22 cellular contexts compared by ENCODE assay signal in genomic region chrX:133980832-133981588, GRCh38. TPM values are rescaled to one million over a fixed set of nuclear protein-coding genes. Genes with fewer than 3 reads are reported as not detected.
"Had no signal": no experiment of that assay in that cellular context is flagged by ENCODE, and none has a peak within 500 bp of the region (broad histone marks: within the 10 kb centered on the region; RNA-seq: fewer than 3 reads in every experiment).

No MANE protein-coding gene starts in this region.

- H3K4me3 Mint-ChIP-seq: activated CD4-positive, alpha-beta memory T cell treated with anti-CD3 and anti-CD28 coated beads, Interleukin-2, amount 10 ng/mL, durations not matched to agents 7 days and 5 days; activated CD4-positive, alpha-beta T cell treated with anti-CD3 and anti-CD28 coated beads, Interleukin-2, amount 10 ng/mL, durations not matched to agents 24 days and 14 days; activated naive CD4-positive, alpha-beta T cell treated with anti-CD3 and anti-CD28 coated beads for 36 hours; activated naive CD8-positive, alpha-beta T cell treated with anti-CD3 and anti-CD28 coated beads, Interleukin-2, amount 10 ng/mL, durations not matched to agents 7 days and 5 days; activated T-cell treated with anti-CD3 and anti-CD28 coated beads, Interleukin-2, amount 50 U/mL, for 72 hours; natural killer cell had no signal

- H3K36me3 Mint-ChIP-seq: activated naive CD8-positive, alpha-beta T cell treated with anti-CD3 and anti-CD28 coated beads, Interleukin-2, amount 10 ng/mL, durations not matched to agents 7 days and 5 days; natural killer cell had no signal

- DNase-seq: activated CD4-positive, alpha-beta memory T cell treated with anti-CD3 and anti-CD28 coated beads, Interleukin-2, amount 10 ng/mL, durations not matched to agents 7 days and 5 days; activated CD4-positive, alpha-beta T cell treated with anti-CD3 and anti-CD28 coated beads, Interleukin-2, amount 10 ng/mL, durations not matched to agents 24 days and 14 days; activated effector memory CD4-positive, alpha-beta T cell treated with Interleukin-2 at 50 U/mL for 16 hours; activated naive CD4-positive, alpha-beta T cell treated with anti-CD3 and anti-CD28 coated beads for 36 hours; activated naive CD8-positive, alpha-beta T cell treated with anti-CD3 and anti-CD28 coated beads, Interleukin-2, amount 10 ng/mL, durations not matched to agents 7 days and 5 days; activated T-cell treated with anti-CD3 and anti-CD28 coated beads, Interleukin-2, amount 50 U/mL, for 72 hours; amygdala; cortex of kidney; glutamatergic neuron; hippocampal formation; left ventricle myocardium inferior; midbrain; natural killer cell; nucleus accumbens; small intestine; stimulated activated CD4-positive, alpha-beta T cell treated with anti-CD3 and anti-CD28 coated beads, Interleukin-4, amount 100 ng/mL, for 1 hour; stimulated activated naive CD4-positive, alpha-beta T cell treated with Interleukin-2 at 50 U/mL for 16 hours; T-helper 2 cell had no signal

- H3K9me3 ChIP-seq: left ventricle myocardium inferior had no signal

- ATAC-seq: activated CD4-positive, CD25-positive, alpha-beta regulatory T cell treated with anti-CD3 and anti-CD28 coated beads, Interleukin-2, amount 50 U/mL, for 24 hours; activated T-cell treated with anti-CD3 and anti-CD28 coated beads, Interleukin-2, amount 50 U/mL, for 72 hours; natural killer cell had no signal

- H3K4me3 ChIP-seq: cardiac muscle cell, left ventricle myocardium inferior had no signal

- H3K36me3 ChIP-seq: cardiac muscle cell, left ventricle myocardium inferior had no signal

- H3K9me3 Mint-ChIP-seq: activated CD4-positive, alpha-beta memory T cell treated with anti-CD3 and anti-CD28 coated beads, Interleukin-2, amount 10 ng/mL, durations not matched to agents 7 days and 5 days; activated CD4-positive, alpha-beta T cell treated with anti-CD3 and anti-CD28 coated beads, Interleukin-2, amount 10 ng/mL, durations not matched to agents 24 days and 14 days; activated naive CD4-positive, alpha-beta T cell treated with anti-CD3 and anti-CD28 coated beads for 36 hours; activated naive CD8-positive, alpha-beta T cell treated with anti-CD3 and anti-CD28 coated beads, Interleukin-2, amount 10 ng/mL, durations not matched to agents 7 days and 5 days; activated T-cell treated with anti-CD3 and anti-CD28 coated beads, Interleukin-2, amount 50 U/mL, for 72 hours; natural killer cell had no signal

- H3K27ac Mint-ChIP-seq: activated CD4-positive, alpha-beta memory T cell treated with anti-CD3 and anti-CD28 coated beads, Interleukin-2, amount 10 ng/mL, durations not matched to agents 7 days and 5 days; activated CD4-positive, alpha-beta T cell treated with anti-CD3 and anti-CD28 coated beads, Interleukin-2, amount 10 ng/mL, durations not matched to agents 24 days and 14 days; activated naive CD4-positive, alpha-beta T cell treated with anti-CD3 and anti-CD28 coated beads for 36 hours; activated naive CD8-positive, alpha-beta T cell treated with anti-CD3 and anti-CD28 coated beads, Interleukin-2, amount 10 ng/mL, durations not matched to agents 7 days and 5 days; activated T-cell treated with anti-CD3 and anti-CD28 coated beads, Interleukin-2, amount 50 U/mL, for 72 hours; natural killer cell had no signal

- H3K27ac ChIP-seq: cardiac muscle cell, epithelial cell of prostate, left ventricle myocardium inferior had no signal

RNA-seq across cellular contexts. Expression of gene GPC3, which starts 4.4 kb away (rescaled TPM):
- total RNA-seq: lung microvascular endothelial cell, natural killer cell had no signal
